ENCODE assay signal across 1 cellular context in the genomic region with DNA sequence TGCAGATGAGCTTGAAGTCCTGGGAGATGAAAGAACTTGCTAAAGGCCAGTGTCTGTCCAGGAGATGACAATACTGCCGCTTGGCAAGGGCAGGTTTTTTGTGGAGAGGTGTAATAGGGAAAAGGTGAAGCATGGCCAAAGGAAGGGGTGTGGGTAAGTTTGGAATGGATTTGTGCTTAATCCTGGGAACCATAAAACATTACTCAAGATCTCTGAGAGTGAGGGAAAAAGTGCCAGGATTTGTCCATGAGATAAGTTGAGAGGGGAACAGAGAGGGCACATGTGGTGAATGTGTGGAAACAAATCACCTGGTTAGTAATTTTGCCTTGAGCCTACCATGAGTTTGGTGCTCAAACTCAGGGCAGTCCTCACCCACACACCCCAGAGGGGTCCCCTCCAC.
TF ChIP-seq lines count a peak whose summit lies in the region.

No MANE protein-coding gene starts in this region.

TF ChIP-seq in HEK293T, 16 proteins besides CTCF, POLR2A, EP300 and RAD21 (continued from another document):
- TF ChIP-seq CTBP1 (IDR thresholded peaks at IDR 0.05; ENCODE audit: borderline replicate concordance) (no peak), ZNF384 (IDR thresholded peaks at IDR 0.05) (no peak), SUZ12 (IDR thresholded peaks at IDR 0.05) (no peak), BHLHE40 (IDR thresholded peaks at IDR 0.05; ENCODE audit: borderline replicate concordance) (no peak)
